8 cellular contexts compared by ENCODE assay signal in the genomic region with DNA sequence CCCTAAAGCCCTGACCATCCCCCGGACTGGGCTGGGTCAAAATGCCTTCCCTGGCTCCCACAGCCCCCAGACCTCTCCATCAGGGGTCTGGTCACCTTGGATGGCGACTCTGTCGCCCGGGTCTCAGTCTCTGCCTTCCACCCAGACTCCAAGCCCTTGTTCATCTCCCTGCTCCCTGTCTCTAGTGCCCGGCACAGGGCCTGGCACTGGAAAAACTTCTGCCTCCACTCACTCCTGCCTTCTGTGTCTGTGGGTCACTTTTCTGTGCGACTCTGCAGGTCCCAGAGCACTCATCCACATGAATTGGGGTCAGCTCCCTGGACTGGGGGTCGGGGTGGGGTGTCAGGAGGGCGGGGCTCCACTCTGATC. TPM values are rescaled to one million over a fixed set of nuclear protein-coding genes. Genes with fewer than 3 reads are reported as not detected.
DNase-seq lines count a peak whose midpoint lies in the region; ATAC-seq and TF ChIP-seq lines count a peak whose summit lies in the region.

No MANE protein-coding gene starts in this region.

- intact Hi-C loops in Right ventricle myocardium inferior (cut with DNase I): loop anchor here (1.0 to 2.0 kb wide), 2 partner anchors 9 to 15 kb away; no protein-coding TSS in a partner anchor

- H3K27me3 ChIP-seq in right atrium auricular region (no peaks in the 10 kb centered on the region), mononuclear cell (ENCODE audit: insufficient read depth, low read length) (no peaks in the 10 kb centered on the region)

- H3K36me3 ChIP-seq in right atrium auricular region: no peaks in the 10 kb centered on the region

- ATAC-seq in Right ventricle myocardium inferior (no peak), GM21526 (IDR thresholded peaks at IDR 0.05; ENCODE audit: low FRiP score, unreplicated experiment) (no peak)

- no peak for TF ChIP-seq CTCF in right atrium auricular region (IDR thresholded peaks at IDR 0.05)
- TF ChIP-seq CTCF in cardiac fibroblast (IDR thresholded peaks at IDR 0.05; ENCODE audit: low read depth, low read length): no peak

- H3K4me1 ChIP-seq in right atrium auricular region (peaks cover 0 to 55% of the 10 kb centered on the region in 2 donors), mononuclear cell (ENCODE audit: insufficient read depth, low read length) (peaks cover 43% of the 10 kb centered on the region)

- peak overlapping the region; percentile 96 to 97 for H3K27ac ChIP-seq in right atrium auricular region

- H3K4me3 ChIP-seq in right atrium auricular region (peak overlapping the region; percentile 89 to 93), cardiac fibroblast (replicated peaks in 1 of 2; ENCODE audit: low read depth in 2 of 2, low read length in 2 of 2) (peak overlapping the region; percentile 76 to 83), mononuclear cell (ENCODE audit: low read length) (peak overlapping the region; percentile 52)

- no peak for DNase-seq in right atrium auricular region (ENCODE audit: low spot score)
- no peak for DNase-seq in Right ventricle myocardium inferior (ENCODE audit: missing footprints)
- DNase-seq in cardiac fibroblast (ENCODE audit: low read depth in 2 of 2): no peak
- DNase-seq in superior temporal gyrus (ENCODE audit: extremely low spot score): no peak
- no peak for DNase-seq in stimulated activated CD4-positive, alpha-beta T cell treated with anti-CD3 and anti-CD28 coated beads, Interleukin-4, amount 100 ng/mL, for 1 hour
- DNase-seq in stimulated activated CD4-positive, alpha-beta T cell treated with anti-CD3 and anti-CD28 coated beads, Interleukin-2, amount 100 ng/mL, for 24 hours: no peak

- H3K9me3 ChIP-seq in right atrium auricular region: no peaks in the 10 kb centered on the region
- no peaks in the 10 kb centered on the region for H3K9me3 ChIP-seq in mononuclear cell (ENCODE audit: low read depth, low read length)

RNA-seq across cellular contexts. Expression of a gene that starts 1.1 kb away (rescaled TPM):
- total RNA-seq in right atrium auricular region (10 to 100 TPM in 1 of 2 donors, 1 to 10 TPM in 1; 6.0 to 11.8 TPM), Right ventricle myocardium inferior (35.3 TPM), mononuclear cell (25.0 TPM)

RNA-seq across cellular contexts. Expression of a gene that starts 21.1 kb away (rescaled TPM):
- total RNA-seq in right atrium auricular region (10 to 100 TPM; 26.1 to 30.9 TPM), Right ventricle myocardium inferior (29.1 TPM), mononuclear cell (4.1 TPM)

RNA-seq across cellular contexts. Expression of a gene that starts 55.8 kb away (rescaled TPM):
- total RNA-seq in right atrium auricular region: not detected
- total RNA-seq in Right ventricle myocardium inferior: not detected
- total RNA-seq in mononuclear cell: not detected
